Comparison of ENCODE assay signal across 8 cellular contexts in the genomic region with DNA sequence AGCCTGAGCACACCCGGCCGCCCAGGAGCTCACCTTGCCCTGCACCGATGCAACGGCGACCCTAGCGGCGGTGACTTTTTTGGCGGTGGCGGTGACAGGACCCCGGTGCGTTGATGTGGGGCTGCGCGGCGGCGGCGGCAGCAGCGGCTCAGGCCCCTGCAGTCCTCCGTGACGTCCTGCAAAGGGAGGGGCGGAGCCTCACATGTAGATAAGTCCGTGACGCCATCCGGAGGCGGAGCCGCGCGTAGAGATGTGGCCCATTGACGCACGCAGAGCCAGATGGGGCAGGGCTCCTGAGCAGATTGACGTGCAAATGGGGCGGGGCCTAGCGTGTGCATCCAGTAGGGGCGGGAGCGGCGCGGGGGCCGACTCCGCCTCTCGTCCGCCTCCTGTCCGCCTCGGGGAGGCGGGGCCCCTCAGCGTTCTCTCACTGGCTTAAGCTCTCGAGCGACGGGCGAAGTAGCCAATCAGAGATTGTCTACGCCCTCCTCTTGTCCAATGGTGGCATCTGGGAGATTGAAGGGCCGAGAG. TPM values are rescaled to one million over a fixed set of nuclear protein-coding genes. Genes with fewer than 3 reads are reported as not detected.
A peak's percentile ranks its signal among the peaks of the same experiment; 100 is the strongest.
DNase-seq lines count a peak whose midpoint lies in the region; ATAC-seq, FAIRE-seq and TF ChIP-seq lines count a peak whose summit lies in the region.

A gene with protein sequence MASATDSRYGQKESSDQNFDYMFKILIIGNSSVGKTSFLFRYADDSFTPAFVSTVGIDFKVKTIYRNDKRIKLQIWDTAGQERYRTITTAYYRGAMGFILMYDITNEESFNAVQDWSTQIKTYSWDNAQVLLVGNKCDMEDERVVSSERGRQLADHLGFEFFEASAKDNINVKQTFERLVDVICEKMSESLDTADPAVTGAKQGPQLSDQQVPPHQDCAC (minus strand): TSS at position 180 of the 531 bp plus-strand sequence. CDS start 1,302 bp downstream, outside the sequence.

- TF ChIP-seq CTCF in choroid plexus epithelial cell (conservative IDR thresholded peaks at IDR 0.05; ENCODE audit: low read depth, low read length) (no peak), kidney (IDR thresholded peaks at IDR 0.05; ENCODE audit: borderline replicate concordance, extremely low read depth, insufficient read depth) (no peak)

- no peaks in the 10 kb centered on the region for H3K9me3 ChIP-seq in kidney (ENCODE audit: control insufficient read depth in 1 of 2, low read length in 2 of 2)

- H3K36me3 ChIP-seq in kidney (ENCODE audit: control insufficient read depth in 1 of 2, insufficient read depth in 2 of 2, low read length in 2 of 2), result peaks cover 2 to 10% of the 10 kb centered on the region in 2 donors

- POLR2A ChIA-PET in activated CD4-positive, alpha-beta T cell treated with anti-CD3 and anti-CD28 coated beads for 36 hours (lab: Charles Lee), result interaction anchor here (2.5 to 2.6 kb wide), 2 partner anchors 75 to 78 kb away, joined by 9 to 15 read pairs; a partner anchor contains a TSS

- intact Hi-C loops in activated CD4-positive, alpha-beta T cell treated with anti-CD3 and anti-CD28 coated beads for 36 hours (cut with DNase I, micrococcal nuclease), result loop anchor here (1.0 to 2.0 kb wide), 19 partner anchors 11 to 715 kb away; a partner anchor contains a TSS
- intact Hi-C loops in kidney (cut with DNase I), result no loop called here

- peaks cover 18% of the 10 kb centered on the region for H3K4me1 Mint-ChIP-seq in activated CD4-positive, alpha-beta T cell treated with anti-CD3 and anti-CD28 coated beads for 36 hours

- peak within 1 kb of the TSS; percentile 84 for H3K4me3 ChIP-seq in choroid plexus epithelial cell (ENCODE audit: low read depth, low read length)
- H3K4me3 ChIP-seq in kidney (ENCODE audit: low read length in 2 of 2), result peak within 1 kb of the TSS; percentile 81 to 85

- ATAC-seq in HG03439 (IDR thresholded peaks at IDR 0.05; ENCODE audit: unreplicated experiment), result peak; percentile 94
- ATAC-seq in activated CD4-positive, alpha-beta T cell treated with anti-CD3 and anti-CD28 coated beads for 36 hours, result peak; percentile 94

- DNase-seq in Ammon's horn (ENCODE audit: low spot score) (peak; percentile 100), GM19238 (ENCODE audit: insufficient read length, low spot score) (peak; percentile 99), NCI-H510A treated with DMSO at 0.1 percent for 48 hours (lab: John Stamatoyannopoulos, UW) (peak; percentile 99), choroid plexus epithelial cell (ENCODE audit: low read depth) (peak; percentile 100), kidney (peak; percentile 100)
- DNase-seq in activated CD4-positive, alpha-beta T cell treated with anti-CD3 and anti-CD28 coated beads for 36 hours, result peak; percentile 100
- DNase-seq in stimulated activated CD4-positive, alpha-beta T cell treated with anti-CD3 and anti-CD28 coated beads, Interleukin-15, amount 100 ng/mL, for 1 hour (ENCODE audit: low read depth in 1 of 2, low spot score in 1 of 2), result peak; percentile 98 to 99

- H3K27ac ChIP-seq in kidney (ENCODE audit: low read depth in 2 of 2, low read length in 2 of 2), result peak within 1 kb of the TSS; percentile 93 to 95

- CTCF ChIA-PET in activated CD4-positive, alpha-beta T cell treated with anti-CD3 and anti-CD28 coated beads for 36 hours (lab: Charles Lee), result interaction anchor here (0.5 to 1.2 kb wide), 7 partner anchors 12 to 935 kb away, joined by 3 to 8 read pairs (median 3); a partner anchor contains a TSS

- H3K9ac ChIP-seq in kidney (ENCODE audit: low read length in 2 of 2), result peak within 1 kb of the TSS; percentile 45 to 92

- no peaks in the 10 kb centered on the region for H3K27me3 Mint-ChIP-seq in activated CD4-positive, alpha-beta T cell treated with anti-CD3 and anti-CD28 coated beads for 36 hours

- peak within 1 kb of the TSS; percentile 90 for H3K27ac Mint-ChIP-seq in activated CD4-positive, alpha-beta T cell treated with anti-CD3 and anti-CD28 coated beads for 36 hours

- H3K4me3 Mint-ChIP-seq in activated CD4-positive, alpha-beta T cell treated with anti-CD3 and anti-CD28 coated beads for 36 hours, result peak within 1 kb of the TSS; percentile 96

- H3K36me3 Mint-ChIP-seq in activated CD4-positive, alpha-beta T cell treated with anti-CD3 and anti-CD28 coated beads for 36 hours (ENCODE audit: low read depth), result peaks cover 10% of the 10 kb centered on the region

- no peaks in the 10 kb centered on the region for H3K9me3 Mint-ChIP-seq in activated CD4-positive, alpha-beta T cell treated with anti-CD3 and anti-CD28 coated beads for 36 hours (ENCODE audit: low read depth)

- H3K4me1 ChIP-seq in kidney (ENCODE audit: control insufficient read depth in 1 of 2, insufficient read depth in 1 of 2, low read depth in 1 of 2, low read length in 2 of 2), result peaks cover 0 to 16% of the 10 kb centered on the region in 2 donors

- peak; percentile 99 for FAIRE-seq in kidney (lab: Jason Lieb, UNC)

RNA-seq across cellular contexts. Expression of the gene that starts here (rescaled TPM):
- 1 to 10 TPM; 5.6 to 8.9 TPM for total RNA-seq in activated CD4-positive, alpha-beta T cell treated with anti-CD3 and anti-CD28 coated beads for 36 hours
- total RNA-seq in kidney, result 5.2 TPM
- polyA plus RNA-seq in kidney (ENCODE audit: insufficient read depth, low read depth, low replicate concordance), result 10.5 TPM

Comparison
In these comparisons a context has a peak if more than half of its experiments do, and no peak if none do; other contexts are left out.
1. Peak in every context shown above with its lines: DNase-seq, ATAC-seq, H3K4me3 ChIP-seq and H3K27ac ChIP-seq.